In genomic region chr9:101119206-101119819, GRCh38 we compare ENCODE assay signal across 7 cellular contexts.
A peak's percentile ranks its signal among the peaks of the same experiment; 100 is the strongest.
DNase-seq lines count a peak whose midpoint lies in the region; ATAC-seq, FAIRE-seq and TF ChIP-seq lines count a peak whose summit lies in the region.

No MANE protein-coding gene starts in this region.

- peaks cover 16% of the 10 kb centered on the region for H3K4me1 Mint-ChIP-seq in brain

- peaks cover 3% of the 10 kb centered on the region for H3K27me3 Mint-ChIP-seq in brain

- ATAC-seq in GM19351 (IDR thresholded peaks at IDR 0.05; ENCODE audit: unreplicated experiment) (peak; percentile 87), HG03280 (IDR thresholded peaks at IDR 0.05; ENCODE audit: unreplicated experiment) (peak; percentile 84), HepG2 (peak; percentile 100)

- in situ Hi-C loops in HepG2 (cut with HindIII; ENCODE audit: extremely low pct_ligation_motif_present, low pct_unique_long_range_greater_than_20kb) = loop anchor here (5.0 to 10.0 kb wide), 3 partner anchors 113 to 275 kb away; partner anchors contain the start of genes MRPL50 and ZNF189

- no peaks in the 10 kb centered on the region for H3K36me3 ChIP-seq in HepG2 (replicated peaks in 1 of 2; ENCODE audit: control insufficient read depth in 1 of 2, insufficient read depth in 2 of 2, low read length in 2 of 2)

- peak; percentile 95 for TF ChIP-seq RAD21 in HepG2 (CRISPR knock-in tag; IDR thresholded peaks at IDR 0.05)

- H4K20me1 ChIP-seq in HepG2 (ENCODE audit: insufficient read depth, low read length) = no peaks in the 10 kb centered on the region

- no peaks in the 10 kb centered on the region for H3K9me3 ChIP-seq in HepG2 (ENCODE audit: low read length)

- CTCF ChIA-PET in HepG2 (lab: Yijun Ruan, JAX; ENCODE audit: low intra/inter-chr PET ratio, low total read pairs) = interaction anchor here (0.6 to 4.3 kb wide), 8 partner anchors 91 to 411 kb away, joined by 3 to 40 read pairs (median 4); no protein-coding TSS in a partner anchor

- peaks cover 6% of the 10 kb centered on the region; the same call in 1 of the 2 replicates for H3K4me1 ChIP-seq in HepG2 (ENCODE audit: insufficient read depth, low read length)

- POLR2A ChIA-PET in HepG2 (lab: Yijun Ruan, JAX) = interaction anchor here (1.3 kb wide), 1 partner anchor 192 kb away, joined by 3 read pairs; no protein-coding TSS in a partner anchor

- no peak overlapping the region for H3K4me3 ChIP-seq in HepG2 (replicated peaks in 1 of 3; ENCODE audit: insufficient read depth in 1 of 3, low read depth in 2 of 3, low read length in 3 of 3)

- peak; percentile 8 for DNase-seq in EH (ENCODE audit: low read depth)
- DNase-seq in NCI-H345 treated with DMSO at 0.1 percent for 48 hours (lab: John Stamatoyannopoulos, UW; ENCODE audit: unreplicated experiment) = peak; percentile 64
- peak; percentile 57 for DNase-seq in HepG2 (ENCODE audit: low spot score)
- no peak for DNase-seq in effector CD4-positive, alpha-beta T cell

- H3K27ac ChIP-seq in HepG2 (ENCODE audit: extremely low read length, insufficient read depth, low read length) = no peak overlapping the region

- TF ChIP-seq CTCF in brain (conservative IDR thresholded peaks at IDR 0.05) = peak; percentile 75 to 83
- TF ChIP-seq CTCF in HepG2 (CRISPR knock-in tag; IDR thresholded peaks at IDR 0.05) = peak; percentile 99

- H3K9me3 Mint-ChIP-seq in brain = peaks cover 7 to 27% (median 14%) of the 10 kb centered on the region in 5 experiments

- no peak for TF ChIP-seq POLR2A in HepG2 (IDR thresholded peaks at IDR 0.05; ENCODE audit: insufficient read depth in 1 of 2, low read depth in 2 of 2, low read length in 2 of 2)

- no peak overlapping the region for H3K27ac Mint-ChIP-seq in brain

- no peak overlapping the region for H2AFZ ChIP-seq in HepG2 (ENCODE audit: low read length)

- H3K9ac ChIP-seq in HepG2 (ENCODE audit: insufficient read depth, low read depth, low read length) = no peak overlapping the region

- WGBS in HepG2 (ENCODE audit: low lambda C conversion rate) = 2% methylated on average over 3 of the region's 3 CpGs

- BruUV-seq in HepG2 (replicated peaks; lab: Mats Ljungman, UMichigan) = no TSS peak

- peak; percentile 88 for FAIRE-seq in HepG2 (lab: Jason Lieb, UNC)

- peaks cover 11% of the 10 kb centered on the region for H3K36me3 Mint-ChIP-seq in brain

- H3K4me2 ChIP-seq in HepG2 (ENCODE audit: low read depth, low read length) = no peak overlapping the region

- no peak overlapping the region for H3K4me3 Mint-ChIP-seq in brain

- H3K79me2 ChIP-seq in HepG2 (ENCODE audit: insufficient read depth, low read length) = no peaks in the 10 kb centered on the region

- intact Hi-C loops in HepG2 (cut with micrococcal nuclease; ENCODE audit: unreplicated experiment) = loop anchor here (1.0 to 10.0 kb wide), 9 partner anchors 43 to 515 kb away; partner anchors contain the start of gene PLPPR1

- H3K27me3 ChIP-seq in HepG2 (ENCODE audit: control insufficient read depth in 1 of 2, insufficient read depth in 2 of 2, low read length in 2 of 2) = no peaks in the 10 kb centered on the region

- TF ChIP-seq EP300 in HepG2 (IDR thresholded peaks at IDR 0.05; ENCODE audit: low read depth in 2 of 2, low read length in 2 of 2) (no peak), HepG2 (CRISPR knock-in tag; IDR thresholded peaks at IDR 0.05; ENCODE audit: borderline replicate concordance) (no peak)

TF ChIP-seq in HepG2, 621 proteins besides CTCF, POLR2A, EP300 and RAD21 (continues in another document):
- TF ChIP-seq RARA (CRISPR knock-in tag; IDR thresholded peaks at IDR 0.05) (0 out of 2 replicates have a peak, but pooled peaks have one; percentile 10), PITX1 (CRISPR knock-in tag; IDR thresholded peaks at IDR 0.05) (no peak), RXRB (CRISPR knock-in tag; IDR thresholded peaks at IDR 0.05; ENCODE audit: borderline replicate concordance) (0 out of 2 replicates have a peak, but pooled peaks have one; percentile 24), FOXC1 (CRISPR knock-in tag; IDR thresholded peaks at IDR 0.05; ENCODE audit: borderline replicate concordance) (0 out of 2 replicates have a peak, but pooled peaks have one; percentile 35), ZNF331 (CRISPR knock-in tag; IDR thresholded peaks at IDR 0.05) (0 out of 2 replicates have a peak, but pooled peaks have one; percentile 23), ELK4 (CRISPR knock-in tag; IDR thresholded peaks at IDR 0.05; ENCODE audit: borderline replicate concordance) (no peak), SALL1 (CRISPR knock-in tag; IDR thresholded peaks at IDR 0.05) (peak; percentile 83), XRCC5 (optimal IDR thresholded peaks at IDR 0.05; ENCODE audit: low read length) (peak; percentile 55), ZMYM4 (CRISPR knock-in tag; IDR thresholded peaks at IDR 0.05) (peak; percentile 63; the same call in 1 of the 2 replicates), TSC22D2 (CRISPR knock-in tag; IDR thresholded peaks at IDR 0.05; ENCODE audit: borderline replicate concordance) (peak; percentile 68; the same call in 1 of the 2 replicates), RBAK (CRISPR knock-in tag; IDR thresholded peaks at IDR 0.05) (no peak), REPIN1 (CRISPR knock-in tag; IDR thresholded peaks at IDR 0.05; ENCODE audit: borderline replicate concordance, low read depth) (peak; percentile 54; the same call in 1 of the 2 replicates), MBNL3 (CRISPR knock-in tag; conservative IDR thresholded peaks at IDR 0.05) (no peak), THAP11 (CRISPR knock-in tag; IDR thresholded peaks at IDR 0.05) (peak; percentile 39; the same call in 1 of the 2 replicates), FOXA3 (CRISPR knock-in tag; IDR thresholded peaks at IDR 0.05) (0 out of 2 replicates have a peak, but pooled peaks have one; percentile 17), SP5 (CRISPR knock-in tag; IDR thresholded peaks at IDR 0.05; ENCODE audit: borderline replicate concordance, low read depth) (no peak), KMT2B (CRISPR knock-in tag; IDR thresholded peaks at IDR 0.05) (0 out of 2 replicates have a peak, but pooled peaks have one; percentile 23), NR3C1 (CRISPR knock-in tag; IDR thresholded peaks at IDR 0.05) (no peak), YY1 (IDR thresholded peaks at IDR 0.05; ENCODE audit: insufficient read depth, insufficient replicate concordance, low read depth, low read length) (peak; percentile 19), ZNF124 (CRISPR knock-in tag; IDR thresholded peaks at IDR 0.05) (0 out of 2 replicates have a peak, but pooled peaks have one; percentile 54), IRF2 (CRISPR knock-in tag; IDR thresholded peaks at IDR 0.05) (peak; percentile 64; the same call in 1 of the 2 replicates), ZSCAN29 (CRISPR knock-in tag; conservative IDR thresholded peaks at IDR 0.05) (no peak), PAF1 (CRISPR knock-in tag; IDR thresholded peaks at IDR 0.05) (no peak), HOXA3 (CRISPR knock-in tag; IDR thresholded peaks at IDR 0.05) (no peak), WIZ (CRISPR knock-in tag; IDR thresholded peaks at IDR 0.05) (no peak), FOSL2 (CRISPR knock-in tag; IDR thresholded peaks at IDR 0.05) (0 out of 2 replicates have a peak, but pooled peaks have one; percentile 12), MED1 (CRISPR knock-in tag; IDR thresholded peaks at IDR 0.05) (no peak), SOX6 (IDR thresholded peaks at IDR 0.05) (no peak), SOX6 (CRISPR knock-in tag; IDR thresholded peaks at IDR 0.05) (peak; percentile 21; the same call in 1 of the 2 replicates), KLF11 (CRISPR knock-in tag; IDR thresholded peaks at IDR 0.05) (no peak), PAXIP1 (CRISPR knock-in tag; conservative IDR thresholded peaks at IDR 0.05) (0 out of 2 replicates have a peak, but pooled peaks have one; percentile 15), HES4 (CRISPR knock-in tag; IDR thresholded peaks at IDR 0.05; ENCODE audit: borderline replicate concordance) (no peak), SP4 (CRISPR knock-in tag; IDR thresholded peaks at IDR 0.05) (0 out of 2 replicates have a peak, but pooled peaks have one; percentile 25), ERF (CRISPR knock-in tag; IDR thresholded peaks at IDR 0.05) (peak; percentile 59; the same call in 1 of the 2 replicates)
